Comparison of ENCODE assay signal across 3 cellular contexts in the genomic region with DNA sequence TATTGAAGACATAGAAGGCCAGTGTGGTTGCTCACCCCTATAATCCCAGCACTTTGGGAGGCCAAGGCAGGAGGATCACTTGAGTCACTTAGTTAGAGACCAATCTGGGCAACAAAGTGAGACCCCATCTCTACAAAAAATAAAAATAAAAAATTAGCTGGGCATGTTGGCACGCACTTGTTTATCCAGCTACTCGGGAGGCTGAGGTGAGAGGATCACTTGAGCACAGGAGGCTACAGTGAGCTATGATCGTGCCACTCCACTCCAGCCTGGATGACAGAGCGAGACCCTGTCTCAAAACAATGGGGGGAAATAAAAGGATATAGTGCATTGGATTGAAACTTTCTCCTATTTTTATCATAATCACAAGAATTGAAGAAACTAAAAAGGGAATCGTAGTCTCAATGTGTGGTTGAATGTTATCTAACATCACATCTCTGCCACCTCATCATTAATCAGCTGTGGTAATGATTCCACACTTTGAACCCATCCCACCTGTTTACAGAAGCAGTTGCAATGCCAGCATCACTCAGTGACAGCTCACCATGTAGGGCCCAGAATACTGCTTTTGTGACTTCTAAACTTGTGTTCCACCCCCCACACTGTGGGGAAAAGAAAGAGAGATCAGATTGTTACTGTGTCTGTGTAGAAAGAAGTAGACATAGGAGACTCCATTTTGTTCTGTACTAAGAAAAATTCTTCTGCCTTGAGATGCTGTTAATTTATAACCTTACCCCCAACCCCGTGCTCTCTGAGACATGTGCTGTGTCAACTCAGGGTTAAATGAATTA.
TF ChIP-seq lines count a peak whose summit lies in the region.
"Not testable (repeated sequence)": the region's sequence is repeated elsewhere in the genome, so short reads cannot be mapped to it uniquely, and the experiment has no call there.

No MANE protein-coding gene starts in this region.

TF ChIP-seq in A549, 52 proteins besides CTCF, POLR2A, EP300 and RAD21:
- TF ChIP-seq HEYL (CRISPR knock-in tag; IDR thresholded peaks at IDR 0.05) (peak; percentile 77), ZNF302 (CRISPR knock-in tag; IDR thresholded peaks at IDR 0.05) (peak; percentile 71; the same call in 1 of the 2 replicates), MAFK (IDR thresholded peaks at IDR 0.05; ENCODE audit: partially characterized antibody) (peak; percentile 35), EHF (CRISPR knock-in tag; IDR thresholded peaks at IDR 0.05) (0 out of 2 replicates have a peak, but pooled peaks have one; percentile 17), GATA3 (IDR thresholded peaks at IDR 0.05; ENCODE audit: borderline replicate concordance) (0 out of 2 replicates have a peak, but pooled peaks have one; percentile 49), FOSL2 (CRISPR knock-in tag; IDR thresholded peaks at IDR 0.05) (peak; percentile 36; the same call in 1 of the 2 replicates), HOXB5 (CRISPR knock-in tag; IDR thresholded peaks at IDR 0.05) (peak; percentile 51; the same call in 1 of the 2 replicates)
- TF ChIP-seq, protein P1, sequence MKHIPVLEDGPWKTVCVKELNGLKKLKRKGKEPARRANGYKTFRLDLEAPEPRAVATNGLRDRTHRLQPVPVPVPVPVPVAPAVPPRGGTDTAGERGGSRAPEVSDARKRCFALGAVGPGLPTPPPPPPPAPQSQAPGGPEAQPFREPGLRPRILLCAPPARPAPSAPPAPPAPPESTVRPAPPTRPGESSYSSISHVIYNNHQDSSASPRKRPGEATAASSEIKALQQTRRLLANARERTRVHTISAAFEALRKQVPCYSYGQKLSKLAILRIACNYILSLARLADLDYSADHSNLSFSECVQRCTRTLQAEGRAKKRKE (CRISPR knock-in tag; IDR thresholded peaks at IDR 0.05; ENCODE audit: low read depth), result peak; percentile 68; the same call in 1 of the 2 replicates
- not testable (repeated sequence) for TF ChIP-seq FOSL2 (IDR thresholded peaks at IDR 0.05)

TF ChIP-seq in HCT116, 20 proteins besides CTCF, POLR2A, EP300 and RAD21:
- TF ChIP-seq FOSL1 (IDR thresholded peaks at IDR 0.05; ENCODE audit: low read depth), result peak; percentile 80
- 0 out of 2 replicates have a peak, but pooled peaks have one; percentile 26 for TF ChIP-seq SIN3A (IDR thresholded peaks at IDR 0.05; ENCODE audit: low read depth)
- TF ChIP-seq JUND (IDR thresholded peaks at IDR 0.05), result peak; percentile 57
- TF ChIP-seq MAX (IDR thresholded peaks at IDR 0.05), result 0 out of 2 replicates have a peak, but pooled peaks have one; percentile 25
- 0 out of 2 replicates have a peak, but pooled peaks have one; percentile 21 for TF ChIP-seq CBX3 (IDR thresholded peaks at IDR 0.05; ENCODE audit: low read depth)

TF ChIP-seq in endothelial cell of umbilical vein, 7 proteins besides CTCF, POLR2A, EP300 and RAD21:
- TF ChIP-seq GATA2 (IDR thresholded peaks at IDR 0.05; ENCODE audit: insufficient read depth, insufficient read length, low read depth, low read length), result peak; percentile 76
